Comparison of ENCODE assay signal across 11 cellular contexts in genomic region chr1:104636581-104636980, GRCh38.
DNase-seq lines count a peak whose midpoint lies in the region; ATAC-seq and TF ChIP-seq lines count a peak whose summit lies in the region.
"Had no signal": no experiment of that assay in that cellular context is flagged by ENCODE, and none has a peak within 500 bp of the region (broad histone marks: within the 10 kb centered on the region; RNA-seq: fewer than 3 reads in every experiment).

No MANE protein-coding gene starts in this region.

- POLR2A ChIA-PET in A673 (lab: Charles Lee; ENCODE audit: low non-redundant PET): no interaction called here

- no peak overlapping the region for H3K4me3 ChIP-seq in A673 (ENCODE audit: low read depth, low read length, poor library complexity, severe bottlenecking)

- intact Hi-C loops in A673 (cut with micrococcal nuclease; ENCODE audit: unreplicated experiment): no loop called here

- no peaks in the 10 kb centered on the region for H3K9me3 ChIP-seq in A673 (ENCODE audit: low read depth, low read length, poor library complexity, severe bottlenecking)

- no peak overlapping the region for H3K27ac ChIP-seq in A673 (ENCODE audit: low read depth, low read length, poor library complexity, severe bottlenecking)
- H3K27ac ChIP-seq: foreskin keratinocyte had no signal

- CTCF ChIA-PET in A673 (lab: Charles Lee): no interaction called here

- peak; percentile 78 for ATAC-seq in GM19397 (IDR thresholded peaks at IDR 0.05; ENCODE audit: unreplicated experiment)
- ATAC-seq in HG03342 (IDR thresholded peaks at IDR 0.05; ENCODE audit: unreplicated experiment): peak; percentile 77
- ATAC-seq in HG02763 (IDR thresholded peaks at IDR 0.05; ENCODE audit: unreplicated experiment): no peak
- no peak for ATAC-seq in GM18502 (IDR thresholded peaks at IDR 0.05; ENCODE audit: poor library complexity, unreplicated experiment)
- ATAC-seq: activated T-cell treated with anti-CD3 and anti-CD28 coated beads, Interleukin-2, amount 50 U/mL, for 4 hours; foreskin keratinocyte had no signal

- H3K27me3 ChIP-seq in A673 (replicated peaks; ENCODE audit: insufficient read depth, low read depth, low read length, poor library complexity): no peaks in the 10 kb centered on the region
- H3K27me3 ChIP-seq: foreskin keratinocyte had no signal

- H3K4me1 ChIP-seq in A673 (ENCODE audit: insufficient read depth, low read length, poor library complexity, severe bottlenecking): no peaks in the 10 kb centered on the region
- H3K4me1 ChIP-seq: foreskin keratinocyte had no signal

- no peak; the same call in 1 of the 2 replicates for TF ChIP-seq CTCF in A673 (conservative IDR thresholded peaks at IDR 0.05; ENCODE audit: low read depth, low read length)

- peak; percentile 4 for DNase-seq in A673 (ENCODE audit: low spot score)
- peak; percentile 82 for DNase-seq in OCI-M1 (lab: John Stamatoyannopoulos, UW)
- DNase-seq in NCI-H345 treated with DMSO at 0.1 percent for 48 hours (lab: John Stamatoyannopoulos, UW; ENCODE audit: unreplicated experiment): no peak
- DNase-seq in putamen (ENCODE audit: low spot score): no peak
- DNase-seq: activated T-cell treated with anti-CD3 and anti-CD28 coated beads, Interleukin-2, amount 50 U/mL, for 4 hours; NCI-H187 had no signal

- no TSS peak for BruUV-seq in A673 (replicated peaks; lab: Mats Ljungman, UMichigan)

- H3K36me3 ChIP-seq in A673 (ENCODE audit: insufficient read depth, low read length, poor library complexity, severe bottlenecking): no peaks in the 10 kb centered on the region

Comparison
In these comparisons a context has a peak if more than half of its experiments do, and no peak if none do; other contexts are left out.
1. DNase-seq: peak in A673 (single experiment) and OCI-M1 (single experiment); none in NCI-H345 treated with DMSO at 0.1 percent for 48 hours (single experiment) and putamen (single experiment).
2. ATAC-seq: peak in GM19397 (single experiment) and HG03342 (single experiment); none in HG02763 (single experiment) and GM18502 (single experiment).